ENCODE assay signal across 8 cellular contexts in the genomic region with DNA sequence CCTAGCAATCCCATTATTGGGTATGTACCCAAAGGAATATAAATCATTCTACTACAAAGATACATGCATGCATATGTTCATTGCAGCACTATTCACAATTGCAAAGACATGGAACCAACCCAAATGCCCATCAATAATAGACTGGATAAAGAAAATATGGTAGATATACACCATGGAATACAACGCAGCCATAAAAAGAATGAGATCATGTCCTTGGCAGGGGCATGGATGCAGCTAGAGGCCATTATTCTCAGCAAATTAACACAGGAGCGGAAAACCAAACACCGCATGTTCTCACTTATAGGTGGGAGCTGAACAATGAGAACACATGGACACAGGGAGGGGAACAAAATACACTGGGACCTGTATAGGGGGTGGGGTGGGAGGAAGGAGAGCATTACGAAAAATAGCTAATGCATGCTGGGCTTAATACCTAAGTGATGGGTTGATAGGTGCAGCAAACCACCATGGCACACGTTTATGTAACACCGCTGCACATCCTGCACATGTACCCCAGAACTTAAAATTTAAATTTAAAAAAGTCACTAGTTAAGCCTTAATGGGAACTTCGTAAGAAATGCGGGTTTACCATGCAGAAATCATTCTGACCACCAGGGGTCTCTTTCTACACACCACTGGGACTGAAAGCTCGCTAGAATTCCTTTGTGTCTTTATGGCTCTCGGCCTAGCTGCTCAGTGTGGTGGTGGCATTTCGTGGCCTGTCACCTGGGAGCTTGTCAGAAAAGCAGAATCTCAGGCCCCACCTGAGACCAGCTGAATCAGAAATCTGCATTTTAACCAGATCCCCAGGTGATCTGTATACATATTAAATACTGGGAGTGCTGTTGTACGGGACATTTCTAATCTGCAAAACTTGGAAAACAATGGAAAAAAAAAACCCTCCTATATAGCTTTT. TPM values are rescaled to one million over a fixed set of nuclear protein-coding genes. Genes with fewer than 3 reads are reported as not detected.
DNase-seq lines count a peak whose midpoint lies in the region; ATAC-seq, FAIRE-seq and TF ChIP-seq lines count a peak whose summit lies in the region.
"Not testable (repeated sequence)": the region's sequence is repeated elsewhere in the genome, so short reads cannot be mapped to it uniquely, and the experiment has no call there.

No MANE protein-coding gene starts in this region.

- not testable (repeated sequence) for H3K27me3 Mint-ChIP-seq in activated naive CD4-positive, alpha-beta T cell treated with anti-CD3 and anti-CD28 coated beads, Interleukin-2, amount 10 ng/mL, durations not matched to agents 7 days and 5 days

- not testable (repeated sequence) for H3K9me3 ChIP-seq in pancreas; aorta (ENCODE audit: control insufficient read depth, low read length)

- TF ChIP-seq CTCF in GM12875 (IDR thresholded peaks at IDR 0.05; ENCODE audit: borderline replicate concordance, insufficient read depth, low read depth, low read length) (peak; percentile 65), pancreas (IDR thresholded peaks at IDR 0.05) (peak; percentile 58 to 87 (median 74))

- intact Hi-C loops in pancreas (cut with DNase I) (loop anchor here in 1 of 3 donors (10.0 kb wide), 1 partner anchor 333 kb away; no protein-coding TSS in a partner anchor), aorta (cut with DNase I) (loop anchor here (2.0 to 10.0 kb wide), 3 partner anchors 59 to 341 kb away; no protein-coding TSS in a partner anchor)

- CTCF ChIA-PET in activated naive CD4-positive, alpha-beta T cell treated with anti-CD3 and anti-CD28 coated beads, Interleukin-2, amount 10 ng/mL, durations not matched to agents 7 days and 5 days (lab: Charles Lee) = interaction anchor here (0.7 to 4.5 kb wide), 27 partner anchors 11 to 724 kb away, joined by 3 to 49 read pairs (median 5); no protein-coding TSS in a partner anchor

- H3K4me3 Mint-ChIP-seq in activated naive CD4-positive, alpha-beta T cell treated with anti-CD3 and anti-CD28 coated beads, Interleukin-2, amount 10 ng/mL, durations not matched to agents 7 days and 5 days = not testable (repeated sequence)

- H3K27ac ChIP-seq in pancreas; aorta (ENCODE audit: low read depth in 1 of 2, low read length in 2 of 2): not testable (repeated sequence)

- DNase-seq in NCI-H1417 treated with DMSO at 0.1 percent for 48 hours (lab: John Stamatoyannopoulos, UW) = peak; percentile 2
- peak; percentile 41 for DNase-seq in SKM-1 treated with dmso at 0.1 percent for 144 hours (lab: John Stamatoyannopoulos, UW; ENCODE audit: unreplicated experiment)
- peak; percentile 64 for DNase-seq in activated naive CD4-positive, alpha-beta T cell treated with anti-CD3 and anti-CD28 coated beads, Interleukin-2, amount 10 ng/mL, durations not matched to agents 7 days and 5 days
- DNase-seq in germinal center (ENCODE audit: low spot score) = peak; percentile 67
- DNase-seq in pancreas = peak in 4 of 6 donors; percentile 30 to 65 (median 40)
- DNase-seq in aorta = peak in 1 of 2 donors; percentile 49

- H3K36me3 Mint-ChIP-seq in activated naive CD4-positive, alpha-beta T cell treated with anti-CD3 and anti-CD28 coated beads, Interleukin-2, amount 10 ng/mL, durations not matched to agents 7 days and 5 days = not testable (repeated sequence)

- not testable (repeated sequence) for H3K4me1 Mint-ChIP-seq in activated naive CD4-positive, alpha-beta T cell treated with anti-CD3 and anti-CD28 coated beads, Interleukin-2, amount 10 ng/mL, durations not matched to agents 7 days and 5 days

- not testable (repeated sequence) for H3K4me1 ChIP-seq in pancreas; aorta (ENCODE audit: control insufficient read depth in 1 of 2, insufficient read depth in 2 of 2, low read length in 2 of 2)

- WGBS in pancreas, 2 donors = 30 to 33% methylated on average over 12 of the region's 12 CpGs
- WGBS in aorta, 2 donors = 27 to 31% methylated on average over 12 of the region's 12 CpGs

- FAIRE-seq in pancreas (lab: Jason Lieb, UNC) = not testable (repeated sequence)

- H3K9me3 Mint-ChIP-seq in activated naive CD4-positive, alpha-beta T cell treated with anti-CD3 and anti-CD28 coated beads, Interleukin-2, amount 10 ng/mL, durations not matched to agents 7 days and 5 days = not testable (repeated sequence)

- not testable (repeated sequence) for H3K27ac Mint-ChIP-seq in activated naive CD4-positive, alpha-beta T cell treated with anti-CD3 and anti-CD28 coated beads, Interleukin-2, amount 10 ng/mL, durations not matched to agents 7 days and 5 days

- peak; percentile 72 for ATAC-seq in HG02763 (IDR thresholded peaks at IDR 0.05; ENCODE audit: unreplicated experiment)
- ATAC-seq in pancreas = peak; percentile 83 to 99 (median 96)
- peak; percentile 86 for ATAC-seq in aorta (ENCODE audit: low FRiP score)

- not testable (repeated sequence) for H3K36me3 ChIP-seq in pancreas; aorta (ENCODE audit: control insufficient read depth in 1 of 2, insufficient read depth in 2 of 2, low read length in 1 of 2)

- H3K27me3 ChIP-seq in pancreas; aorta (ENCODE audit: control insufficient read depth in 1 of 2, insufficient read depth in 2 of 2, low read length in 1 of 2): not testable (repeated sequence)

- H3K4me3 ChIP-seq in GM12875 (ENCODE audit: low read depth, low read length); pancreas; aorta (ENCODE audit: low read length in 2 of 2): not testable (repeated sequence)

RNA-seq across cellular contexts. Expression of gene ANKRD1, which starts 9.5 kb away (rescaled TPM):
- total RNA-seq in pancreas (1 to 10 TPM in 3 of 6 donors, under 1 TPM in 3; 0.12 to 2.3 (median 0.90) TPM), aorta (10 to 100 TPM in 1 of 2 donors, under 1 TPM in 1; 0.30 to 62.9 TPM)
- polyA plus RNA-seq in pancreas (1 to 10 TPM; 1.2 to 2.8 TPM), aorta (10 to 100 TPM in 1 of 2 donors, 1 to 10 TPM in 1; 4.1 to 38.9 TPM)

RNA-seq across cellular contexts. Expression of gene RPP30, which starts 39.6 kb away (rescaled TPM):
- total RNA-seq in pancreas = 10 to 100 TPM in 2 of 6 donors, 1 to 10 TPM in 4; 5.8 to 13.4 (median 8.9) TPM
- 10 to 100 TPM; 12.9 to 23.1 TPM for polyA plus RNA-seq in pancreas
- 10 to 100 TPM; 25.2 to 28.0 TPM for total RNA-seq in aorta
- 10 to 100 TPM; 28.3 to 42.6 TPM for polyA plus RNA-seq in aorta

RNA-seq across cellular contexts. Expression of gene HTR7, which starts 53.6 kb away (rescaled TPM):
- under 1 TPM in 5 of 6 donors, not detected in 1; 0.04 to 0.37 (median 0.09) TPM for total RNA-seq in pancreas
- polyA plus RNA-seq in pancreas = under 1 TPM in 1 of 2 donors, not detected in 1; 0.05 TPM
- 1 to 10 TPM; 1.3 to 3.1 TPM for total RNA-seq in aorta
- 1 to 10 TPM; 2.1 to 2.5 TPM for polyA plus RNA-seq in aorta
